In the genomic region with DNA sequence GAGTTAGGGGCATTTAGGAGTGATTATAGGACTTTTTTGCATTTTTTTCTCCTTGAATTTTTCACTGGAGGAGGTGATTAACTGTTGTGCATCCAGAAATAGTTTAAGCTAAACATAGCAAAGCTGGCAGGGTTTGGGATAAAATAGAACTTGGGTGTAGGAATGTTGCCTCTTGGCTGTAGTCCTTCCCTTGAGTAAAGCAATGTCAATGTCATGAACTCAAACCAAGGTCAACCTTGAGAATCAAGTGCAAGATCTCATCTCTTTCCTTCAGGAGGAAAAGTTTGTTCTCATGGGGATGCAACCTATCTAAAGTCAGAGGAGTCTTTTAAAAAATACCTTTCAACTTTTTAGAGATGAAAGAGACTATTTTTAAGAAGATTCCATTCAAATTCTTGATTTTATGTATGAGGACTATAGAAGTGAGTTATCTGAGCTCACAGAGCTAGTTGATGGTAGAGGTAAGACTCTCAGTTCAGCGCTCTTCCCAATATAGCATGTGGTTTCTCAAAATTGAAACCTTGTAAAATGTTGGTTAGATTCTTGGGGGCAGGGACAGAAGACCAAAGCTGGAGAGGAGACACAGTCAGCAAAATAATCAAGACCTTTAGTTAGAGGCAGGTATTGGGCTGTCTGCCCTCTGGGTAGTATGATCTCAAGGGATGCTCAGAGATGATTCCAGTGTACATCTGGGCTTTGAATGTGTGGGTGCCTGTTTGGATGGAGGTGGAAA, we compare ENCODE assay signal across 13 cellular contexts.
DNase-seq lines count a peak whose midpoint lies in the region; ATAC-seq, FAIRE-seq and TF ChIP-seq lines count a peak whose summit lies in the region.
"Had no signal": no experiment of that assay in that cellular context is flagged by ENCODE, and none has a peak within 500 bp of the region (broad histone marks: within the 10 kb centered on the region; RNA-seq: fewer than 3 reads in every experiment).

No MANE protein-coding gene starts in this region.

- H4K20me1 ChIP-seq in KMS-11 (ENCODE audit: insufficient read depth), result no peaks in the 10 kb centered on the region
- H4K20me1 ChIP-seq in astrocyte (ENCODE audit: insufficient read depth, low read length), result no peaks in the 10 kb centered on the region

- ATAC-seq in psoas muscle, result no peak
- ATAC-seq: GM12878 had no signal

- peaks cover 13% of the 10 kb centered on the region for H3K4me1 Mint-ChIP-seq in astrocyte (ENCODE audit: low read depth, unreplicated experiment)
- H3K4me1 Mint-ChIP-seq in neural crest cell, result peaks cover 13% of the 10 kb centered on the region
- H3K4me1 Mint-ChIP-seq in type B pancreatic cell (ENCODE audit: unreplicated experiment), result peaks cover 9% of the 10 kb centered on the region

- H3K79me2 ChIP-seq in KMS-11 (ENCODE audit: insufficient read depth, low read depth) (no peaks in the 10 kb centered on the region), astrocyte (ENCODE audit: insufficient read depth, low read length) (no peaks in the 10 kb centered on the region)

- no peak overlapping the region for H3K4me3 ChIP-seq in KMS-11 (IDR thresholded peaks at IDR 0.05; ENCODE audit: insufficient read depth, low read depth, low read length)
- no peak overlapping the region for H3K4me3 ChIP-seq in astrocyte (ENCODE audit: insufficient read depth, low read depth, low read length)
- no peak overlapping the region for H3K4me3 ChIP-seq in cardiac muscle cell
- no peak overlapping the region for H3K4me3 ChIP-seq in psoas muscle
- H3K4me3 ChIP-seq: GM12878 had no signal

- H3K4me3 Mint-ChIP-seq in astrocyte (ENCODE audit: unreplicated experiment) (no peak overlapping the region), neural crest cell (no peak overlapping the region), type B pancreatic cell (no peak overlapping the region)

- H3K36me3 ChIP-seq in KMS-11 (ENCODE audit: insufficient read depth) (no peaks in the 10 kb centered on the region), astrocyte (ENCODE audit: insufficient read depth, low read length) (no peaks in the 10 kb centered on the region), cardiac muscle cell (no peaks in the 10 kb centered on the region), psoas muscle (ENCODE audit: insufficient read depth in 1 of 2, low read depth in 1 of 2) (no peaks in the 10 kb centered on the region)

- H3K27ac ChIP-seq in KMS-11 (peak overlapping the region; percentile 81), astrocyte (ENCODE audit: low read depth, low read length) (no peak overlapping the region), cardiac muscle cell (peak overlapping the region; percentile 24), psoas muscle (no peak overlapping the region)
- H3K27ac ChIP-seq: RWPE1 had no signal

- H3K9me3 ChIP-seq in astrocyte (ENCODE audit: insufficient read depth, low read depth, low read length) (no peaks in the 10 kb centered on the region), cardiac muscle cell (ENCODE audit: low read depth) (no peaks in the 10 kb centered on the region), psoas muscle (no peaks in the 10 kb centered on the region)

- 94 to 100% (median 95%) methylated on average over 1 of the region's 1 CpG for WGBS in psoas muscle, 3 donors

- no peak for FAIRE-seq in astrocyte (lab: Jason Lieb, UNC)
- FAIRE-seq: GM12878, GM19239 had no signal

- DNase-seq in astrocyte (ENCODE audit: low read depth), result no peak
- DNase-seq in cardiac muscle cell (ENCODE audit: low read depth in 1 of 2, low spot score in 1 of 2), result no peak
- DNase-seq in neural crest cell (ENCODE audit: low read depth, low spot score), result no peak
- DNase-seq in type B pancreatic cell (ENCODE audit: extremely low spot score, unreplicated experiment), result no peak
- DNase-seq in psoas muscle, result no peak
- no peak for DNase-seq in NOMO-1 treated with DMSO at 0.1 percent for 48 hours (lab: John Stamatoyannopoulos, UW; ENCODE audit: unreplicated experiment)
- DNase-seq: AML-193, Kasumi-1, NCI-H187 treated with DMSO at 0.1 percent for 48 hours had no signal

- no peaks in the 10 kb centered on the region for H3K27me3 ChIP-seq in KMS-11 (ENCODE audit: insufficient read depth, low read depth)
- H3K27me3 ChIP-seq in astrocyte (ENCODE audit: insufficient read depth, low read length), result no peaks in the 10 kb centered on the region
- no peaks in the 10 kb centered on the region for H3K27me3 ChIP-seq in cardiac muscle cell
- H3K27me3 ChIP-seq in psoas muscle (ENCODE audit: insufficient read depth in 3 of 3, low read length in 2 of 3), result no peaks in the 10 kb centered on the region

- H3K27me3 Mint-ChIP-seq in astrocyte (ENCODE audit: low read depth, unreplicated experiment) (no peaks in the 10 kb centered on the region), neural crest cell (ENCODE audit: low read depth) (no peaks in the 10 kb centered on the region), type B pancreatic cell (peaks cover 3% of the 10 kb centered on the region)

- H3K27ac Mint-ChIP-seq in astrocyte (ENCODE audit: unreplicated experiment) (no peak overlapping the region), neural crest cell (ENCODE audit: unreplicated experiment) (peak overlapping the region; percentile 58), type B pancreatic cell (no peak overlapping the region)

- peaks cover 4% of the 10 kb centered on the region for H3K9me3 Mint-ChIP-seq in astrocyte (ENCODE audit: unreplicated experiment)
- H3K9me3 Mint-ChIP-seq in neural crest cell, result peaks cover 4% of the 10 kb centered on the region
- no peaks in the 10 kb centered on the region for H3K9me3 Mint-ChIP-seq in type B pancreatic cell

- TF ChIP-seq CTCF in KMS-11 (conservative IDR thresholded peaks at IDR 0.05; ENCODE audit: low read depth, low read length) (no peak), astrocyte (IDR thresholded peaks at IDR 0.05; ENCODE audit: insufficient read depth, low read depth, low read length) (no peak), cardiac muscle cell (IDR thresholded peaks at IDR 0.05; ENCODE audit: low read depth, low read length) (no peak), neural crest cell (conservative IDR thresholded peaks at IDR 0.05) (no peak), type B pancreatic cell (conservative IDR thresholded peaks at IDR 0.05) (no peak), psoas muscle (IDR thresholded peaks at IDR 0.05) (no peak)

- intact Hi-C loops in psoas muscle (cut with DNase I), result no loop called here

- H3K4me1 ChIP-seq in KMS-11 (ENCODE audit: low read depth, poor library complexity, severe bottlenecking), result peaks cover 39% of the 10 kb centered on the region
- no peaks in the 10 kb centered on the region for H3K4me1 ChIP-seq in astrocyte (ENCODE audit: insufficient read depth, low read length)
- H3K4me1 ChIP-seq in cardiac muscle cell (ENCODE audit: low read depth), result peaks cover 14% of the 10 kb centered on the region
- no peaks in the 10 kb centered on the region for H3K4me1 ChIP-seq in psoas muscle

- H3K4me2 ChIP-seq in KMS-11 (peak overlapping the region; percentile 89), astrocyte (ENCODE audit: low read length) (peak overlapping the region; percentile 38)

- H2AFZ ChIP-seq in KMS-11 (ENCODE audit: low read depth) (peak overlapping the region; percentile 85), astrocyte (ENCODE audit: low read depth, low read length) (no peak overlapping the region)

- H3K36me3 Mint-ChIP-seq in astrocyte (ENCODE audit: low read depth, unreplicated experiment), result no peaks in the 10 kb centered on the region
- no peaks in the 10 kb centered on the region for H3K36me3 Mint-ChIP-seq in neural crest cell (ENCODE audit: low read depth)
- H3K36me3 Mint-ChIP-seq in type B pancreatic cell, result no peaks in the 10 kb centered on the region

- H3K9ac ChIP-seq in KMS-11 (no peak overlapping the region), astrocyte (ENCODE audit: low read length) (no peak overlapping the region)

Comparison
In these comparisons a context has a peak if more than half of its experiments do, and no peak if none do; other contexts are left out.
1. H3K27ac ChIP-seq: peak in KMS-11 (single experiment) and cardiac muscle cell (single experiment); none in astrocyte (single experiment) and psoas muscle (single experiment).